In genomic region chr2:240412975-240413812, GRCh38 we compare ENCODE assay signal across 2 cellular contexts.
TF ChIP-seq lines count a peak whose summit lies in the region.

No MANE protein-coding gene starts in this region.

TF ChIP-seq in K562, 482 proteins besides CTCF, POLR2A, EP300 and RAD21 (continued from another document):
- no peak for TF ChIP-seq CGGBP1 (CRISPR knock-in tag; IDR thresholded peaks at IDR 0.05)
- no peak for TF ChIP-seq ZNF12 (CRISPR knock-in tag; IDR thresholded peaks at IDR 0.05)

TF ChIP-seq in SK-N-SH treated with all-trans-retinoic acid at 6 μM for 48 hours, 23 proteins besides CTCF, POLR2A, EP300 and RAD21 (continued from another document):
- TF ChIP-seq POU6F1 (CRISPR knock-in tag; IDR thresholded peaks at IDR 0.05; ENCODE audit: borderline replicate concordance, low read depth), result no peak
- no peak for TF ChIP-seq ZNF565 (CRISPR knock-in tag; conservative IDR thresholded peaks at IDR 0.05; ENCODE audit: low read depth)
- TF ChIP-seq TSHZ2 (CRISPR knock-in tag; IDR thresholded peaks at IDR 0.05), result no peak
- no peak for TF ChIP-seq ARNTL (CRISPR knock-in tag; IDR thresholded peaks at IDR 0.05; ENCODE audit: borderline replicate concordance, low read depth)
- TF ChIP-seq CSRNP3 (CRISPR knock-in tag; IDR thresholded peaks at IDR 0.05), result no peak
- no peak for TF ChIP-seq GLIS3 (CRISPR knock-in tag; IDR thresholded peaks at IDR 0.05)
- no peak for TF ChIP-seq PPARA (CRISPR knock-in tag; IDR thresholded peaks at IDR 0.05; ENCODE audit: borderline replicate concordance)
- no peak for TF ChIP-seq CSDC2 (CRISPR knock-in tag; IDR thresholded peaks at IDR 0.05)
- no peak for TF ChIP-seq ISL1 (CRISPR knock-in tag; IDR thresholded peaks at IDR 0.05)
- TF ChIP-seq ZNF70 (CRISPR knock-in tag; IDR thresholded peaks at IDR 0.05), result no peak
- no peak for TF ChIP-seq ZFP30 (CRISPR knock-in tag; IDR thresholded peaks at IDR 0.05)
- no peak for TF ChIP-seq ZNF8 (CRISPR knock-in tag; IDR thresholded peaks at IDR 0.05)
- TF ChIP-seq CREB5 (CRISPR knock-in tag; IDR thresholded peaks at IDR 0.05; ENCODE audit: low read depth), result no peak
- TF ChIP-seq ZC3H10 (CRISPR knock-in tag; IDR thresholded peaks at IDR 0.05), result no peak
- no peak for TF ChIP-seq OSR1 (CRISPR knock-in tag; IDR thresholded peaks at IDR 0.05)
- no peak for TF ChIP-seq RARB (CRISPR knock-in tag; IDR thresholded peaks at IDR 0.05)
- TF ChIP-seq TOX (CRISPR knock-in tag; IDR thresholded peaks at IDR 0.05; ENCODE audit: borderline replicate concordance), result no peak
- TF ChIP-seq SNAI2 (CRISPR knock-in tag; IDR thresholded peaks at IDR 0.05), result no peak
TF ChIP-seq in SK-N-SH treated with all-trans-retinoic acid at 6 μM for 48 hours: peak in this region for 0.
